ENCODE assay signal across 10 cellular contexts in the genomic region with DNA sequence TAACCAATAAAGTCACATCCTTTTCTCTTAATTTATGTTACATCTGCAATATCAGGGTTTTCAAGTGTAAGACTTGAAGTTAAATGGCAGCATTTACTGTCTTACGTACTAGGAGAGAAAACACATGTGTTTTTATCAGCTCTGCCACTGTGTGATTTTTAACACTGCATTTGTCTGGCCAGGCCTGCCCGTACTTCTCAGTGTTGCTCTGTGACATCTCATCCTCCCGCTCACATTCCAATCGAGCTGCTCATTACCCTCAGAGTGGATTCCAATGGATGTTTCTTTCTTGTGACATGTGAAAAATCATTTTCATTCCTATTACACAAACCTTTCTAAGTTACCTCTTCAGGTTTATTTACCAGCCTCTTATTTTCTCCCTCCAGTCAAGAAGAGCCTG.
DNase-seq lines count a peak whose midpoint lies in the region; ATAC-seq and TF ChIP-seq lines count a peak whose summit lies in the region.
"Had no signal": no experiment of that assay in that cellular context is flagged by ENCODE, and none has a peak within 500 bp of the region (broad histone marks: within the 10 kb centered on the region; RNA-seq: fewer than 3 reads in every experiment).

No MANE protein-coding gene starts in this region.

- peak; percentile 89 to 93 for ATAC-seq in lower lobe of right lung
- ATAC-seq in GM21529 (IDR thresholded peaks at IDR 0.05; ENCODE audit: unreplicated experiment) = no peak
- no peak for ATAC-seq in stimulated activated naive B cell treated with anti-CD40 and anti-IgM and Interleukin-4, amounts not matched to agents 10 μg/mL and 1 μg/mL and 100 μg/mL, for 72 hours (replicated peaks)

- H3K27me3 ChIP-seq in endodermal cell (ENCODE audit: control insufficient read depth, insufficient read depth, low read length, poor library complexity, severe bottlenecking) = no peaks in the 10 kb centered on the region
- H3K27me3 ChIP-seq in lower lobe of right lung (ENCODE audit: low read depth) = no peaks in the 10 kb centered on the region

- no peak overlapping the region for H3K4me3 Mint-ChIP-seq in endodermal cell
- no peak overlapping the region for H3K4me3 Mint-ChIP-seq in stimulated activated naive B cell treated with anti-CD40 and anti-IgM and Interleukin-4, amounts not matched to agents 10 μg/mL and 1 μg/mL and 100 μg/mL, for 72 hours

- H3K9ac ChIP-seq in endodermal cell (ENCODE audit: extremely low read depth, low read length, poor library complexity, severe bottlenecking) = no peak overlapping the region

- H3K4me1 Mint-ChIP-seq in endodermal cell = peaks cover 13% of the 10 kb centered on the region
- H3K4me1 Mint-ChIP-seq in stimulated activated naive B cell treated with anti-CD40 and anti-IgM and Interleukin-4, amounts not matched to agents 10 μg/mL and 1 μg/mL and 100 μg/mL, for 72 hours = no peaks in the 10 kb centered on the region

- H3K9me3 Mint-ChIP-seq in endodermal cell = no peaks in the 10 kb centered on the region
- H3K9me3 Mint-ChIP-seq in stimulated activated naive B cell treated with anti-CD40 and anti-IgM and Interleukin-4, amounts not matched to agents 10 μg/mL and 1 μg/mL and 100 μg/mL, for 72 hours = peaks cover 3 to 4% of the 10 kb centered on the region in 2 donors

- 17 to 33% methylated on average over 2 to 4 of the region's 4 CpGs for WGBS in endodermal cell (ENCODE audit: insufficient coverage in 1 of 2, insufficient read length in 1 of 2), 2 experiments

- H3K4me1 ChIP-seq in endodermal cell (ENCODE audit: control insufficient read depth, insufficient read depth, low read length) = no peaks in the 10 kb centered on the region
- H3K4me1 ChIP-seq in lower lobe of right lung = peaks cover 5% of the 10 kb centered on the region

- H3K27ac ChIP-seq in endodermal cell (ENCODE audit: low read depth, low read length) = peak overlapping the region; percentile 77
- no peak overlapping the region for H3K27ac ChIP-seq in lower lobe of right lung
- H3K27ac ChIP-seq: C4-2B had no signal

- TF ChIP-seq CTCF in AG04449 (IDR thresholded peaks at IDR 0.05; ENCODE audit: insufficient read depth, low read length, missing control alignments) (no peak), endodermal cell (conservative IDR thresholded peaks at IDR 0.05) (no peak), lower lobe of right lung (IDR thresholded peaks at IDR 0.05) (no peak)

- H3K9me3 ChIP-seq in endodermal cell (ENCODE audit: control insufficient read depth, low read length) = no peaks in the 10 kb centered on the region
- no peaks in the 10 kb centered on the region for H3K9me3 ChIP-seq in lower lobe of right lung

- H3K36me3 ChIP-seq in endodermal cell (ENCODE audit: control insufficient read depth, insufficient read depth, low read length) = no peaks in the 10 kb centered on the region
- no peaks in the 10 kb centered on the region for H3K36me3 ChIP-seq in lower lobe of right lung

- H3K27ac Mint-ChIP-seq in endodermal cell = peak overlapping the region; percentile 72
- no peak overlapping the region for H3K27ac Mint-ChIP-seq in stimulated activated naive B cell treated with anti-CD40 and anti-IgM and Interleukin-4, amounts not matched to agents 10 μg/mL and 1 μg/mL and 100 μg/mL, for 72 hours

- no peaks in the 10 kb centered on the region for H3K36me3 Mint-ChIP-seq in endodermal cell (ENCODE audit: low read depth)
- no peaks in the 10 kb centered on the region for H3K36me3 Mint-ChIP-seq in stimulated activated naive B cell treated with anti-CD40 and anti-IgM and Interleukin-4, amounts not matched to agents 10 μg/mL and 1 μg/mL and 100 μg/mL, for 72 hours

- peak; percentile 59 for DNase-seq in AG04449 (ENCODE audit: low read depth, low spot score)
- DNase-seq in M059J (ENCODE audit: low read depth) = peak; percentile 86
- DNase-seq in endodermal cell = peak; percentile 80
- DNase-seq in lower lobe of right lung = no peak
- DNase-seq in stimulated activated naive B cell treated with anti-CD40 and anti-IgM and Interleukin-4, amounts not matched to agents 10 μg/mL and 1 μg/mL and 100 μg/mL, for 72 hours = no peak
- DNase-seq in stimulated activated CD4-positive, alpha-beta T cell treated with anti-CD3 and anti-CD28 coated beads, Interleukin-4, amount 100 ng/mL, for 1 hour = no peak
- DNase-seq in SIG-M5 treated with dmso at 0.1 percent for 504 hours (lab: John Stamatoyannopoulos, UW; ENCODE audit: unreplicated experiment) = no peak
- DNase-seq: stimulated activated CD4-positive, alpha-beta T cell treated with anti-CD3 and anti-CD28 coated beads, Interleukin-2, amount 100 ng/mL, for 48 hours had no signal

- POLR2A ChIA-PET in AG04449 (lab: Yijun Ruan, JAX) = no interaction called here

- no peak overlapping the region for H3K4me3 ChIP-seq in AG04449 (ENCODE audit: low read depth, low read length)
- H3K4me3 ChIP-seq in endodermal cell (ENCODE audit: low read length) = no peak overlapping the region
- H3K4me3 ChIP-seq in lower lobe of right lung = no peak overlapping the region

- no peaks in the 10 kb centered on the region for H3K27me3 Mint-ChIP-seq in endodermal cell (ENCODE audit: insufficient read depth)
- no peaks in the 10 kb centered on the region for H3K27me3 Mint-ChIP-seq in stimulated activated naive B cell treated with anti-CD40 and anti-IgM and Interleukin-4, amounts not matched to agents 10 μg/mL and 1 μg/mL and 100 μg/mL, for 72 hours

- CTCF ChIA-PET in AG04449 (lab: Yijun Ruan, JAX) = interaction anchor here (0.7 to 2.7 kb wide), 4 partner anchors 413 to 870 kb away, joined by 3 to 14 read pairs (median 8); no protein-coding TSS in a partner anchor

- intact Hi-C loops in lower lobe of right lung (cut with DNase I) = no loop called here

Comparison
In these comparisons a context has a peak if more than half of its experiments do, and no peak if none do; other contexts are left out.
1. DNase-seq: peak in AG04449 (single experiment), M059J (single experiment) and endodermal cell (single experiment); none in lower lobe of right lung (single experiment), stimulated activated naive B cell treated with anti-CD40 and anti-IgM and Interleukin-4, amounts not matched to agents 10 μg/mL and 1 μg/mL and 100 μg/mL, for 72 hours (single experiment), stimulated activated CD4-positive, alpha-beta T cell treated with anti-CD3 and anti-CD28 coated beads, Interleukin-4, amount 100 ng/mL, for 1 hour (single experiment) and SIG-M5 treated with dmso at 0.1 percent for 504 hours (single experiment).
2. ATAC-seq: peak in lower lobe of right lung (2 of 2); none in GM21529 (single experiment) and stimulated activated naive B cell treated with anti-CD40 and anti-IgM and Interleukin-4, amounts not matched to agents 10 μg/mL and 1 μg/mL and 100 μg/mL, for 72 hours (0 of 2).